Comparison of ENCODE assay signal across 8 cellular contexts in genomic region chr17:34637548-34638525, GRCh38. TPM values are rescaled to one million over a fixed set of nuclear protein-coding genes. Genes with fewer than 3 reads are reported as not detected.
DNase-seq lines count a peak whose midpoint lies in the region; ATAC-seq and TF ChIP-seq lines count a peak whose summit lies in the region.

No MANE protein-coding gene starts in this region.

- peak overlapping the region; percentile 3; the same call in 1 of the 2 replicates for H3K4me3 Mint-ChIP-seq in HFFc6
- H3K4me3 Mint-ChIP-seq in naive thymus-derived CD4-positive, alpha-beta T cell, result peak overlapping the region; percentile 30 to 93 (median 89)

- TF ChIP-seq CTCF in HFFc6 (IDR thresholded peaks at IDR 0.05), result peak; percentile 89

- no peak overlapping the region for H3K27ac Mint-ChIP-seq in HFFc6
- H3K27ac Mint-ChIP-seq in naive thymus-derived CD4-positive, alpha-beta T cell, result peak overlapping the region in 6 of 9 donors; percentile 25 to 76 (median 56)

- no peaks in the 10 kb centered on the region for H3K36me3 ChIP-seq in naive thymus-derived CD4-positive, alpha-beta T cell (ENCODE audit: control insufficient read depth in 2 of 3, insufficient read depth in 3 of 3, low read length in 3 of 3)

- POLR2A ChIA-PET in naive thymus-derived CD4-positive, alpha-beta T cell (lab: Charles Lee), result interaction anchor here (0.7 to 1.7 kb wide), 4 partner anchors 9 to 452 kb away, joined by 3 to 5 read pairs (median 4); partner anchors contain the start of genes CCT6B and ZNF830

- intact Hi-C loops in naive thymus-derived CD4-positive, alpha-beta T cell (cut with micrococcal nuclease), result loop anchor here (1.0 to 5.0 kb wide), 9 partner anchors 53 to 481 kb away; partner anchors contain the start of genes LIG3 (in 1 of the 2) and RAD51D (in 1 of the 2)

- no peaks in the 10 kb centered on the region for H3K9me3 Mint-ChIP-seq in HFFc6
- peaks cover 0 to 1% (median 0%) of the 10 kb centered on the region in 11 donors for H3K9me3 Mint-ChIP-seq in naive thymus-derived CD4-positive, alpha-beta T cell

- no peaks in the 10 kb centered on the region for H3K4me1 Mint-ChIP-seq in HFFc6 (ENCODE audit: low read depth)
- H3K4me1 Mint-ChIP-seq in naive thymus-derived CD4-positive, alpha-beta T cell, result peaks cover 0 to 19% (median 6%) of the 10 kb centered on the region in 7 donors

- CTCF ChIA-PET in naive thymus-derived CD4-positive, alpha-beta T cell (lab: Charles Lee), result interaction anchor here (0.9 to 2.3 kb wide), 8 partner anchors 8 to 217 kb away, joined by 3 to 9 read pairs (median 5); no protein-coding TSS in a partner anchor

- peak; percentile 96 for ATAC-seq in naive thymus-derived CD4-positive, alpha-beta T cell
- no peak for ATAC-seq in HG02759 (IDR thresholded peaks at IDR 0.05; ENCODE audit: unreplicated experiment)

- peaks cover 4 to 12% of the 10 kb centered on the region in 2 donors for H3K4me1 ChIP-seq in naive thymus-derived CD4-positive, alpha-beta T cell (ENCODE audit: control insufficient read depth in 2 of 2, insufficient read depth in 2 of 2, low read length in 2 of 2)

- H3K27me3 Mint-ChIP-seq in HFFc6 (ENCODE audit: insufficient read depth), result peaks cover 22% of the 10 kb centered on the region
- H3K27me3 Mint-ChIP-seq in naive thymus-derived CD4-positive, alpha-beta T cell, result peaks cover 0 to 35% (median 3%) of the 10 kb centered on the region in 5 donors

- H3K36me3 Mint-ChIP-seq in HFFc6 (ENCODE audit: low read depth), result no peaks in the 10 kb centered on the region
- H3K36me3 Mint-ChIP-seq in naive thymus-derived CD4-positive, alpha-beta T cell, result no peaks in the 10 kb centered on the region

- no peaks in the 10 kb centered on the region for H3K9me3 ChIP-seq in naive thymus-derived CD4-positive, alpha-beta T cell (ENCODE audit: control insufficient read depth in 2 of 3, low read length in 3 of 3)

- no peak for TF ChIP-seq POLR2A in erythroblast (IDR thresholded peaks at IDR 0.05; ENCODE audit: low read length)

- H3K27me3 ChIP-seq in naive thymus-derived CD4-positive, alpha-beta T cell (ENCODE audit: control insufficient read depth in 2 of 2, insufficient read depth in 2 of 2, low read length in 2 of 2), result no peaks in the 10 kb centered on the region

- DNase-seq in COLO829 (ENCODE audit: low spot score) (peak; percentile 63), HFFc6 (peak; percentile 51), NOMO-1 treated with DMSO at 0.1 percent for 48 hours (lab: John Stamatoyannopoulos, UW; ENCODE audit: unreplicated experiment) (peak; percentile 76), activated T-cell treated with anti-CD3 and anti-CD28 coated beads for 1 hour (ENCODE audit: low read depth) (peak; percentile 82), erythroblast (lab: John Stamatoyannopoulos, UW) (peak; percentile 74 to 83)
- peak; percentile 63 to 86 (median 80) for DNase-seq in naive thymus-derived CD4-positive, alpha-beta T cell
- DNase-seq in stimulated activated CD8-positive, alpha-beta memory T cell treated with anti-CD3 and anti-CD28 coated beads, Interleukin-7, amount 100 ng/mL, for 24 hours (ENCODE audit: low read depth), result peak; percentile 53

- H3K27ac ChIP-seq in naive thymus-derived CD4-positive, alpha-beta T cell (ENCODE audit: low read depth, low read length), result peak overlapping the region; percentile 17

- H3K4me3 ChIP-seq in naive thymus-derived CD4-positive, alpha-beta T cell (ENCODE audit: low read length), result peak overlapping the region; percentile 68

RNA-seq across cellular contexts. Expression of gene TMEM132E, which starts 58.5 kb away (rescaled TPM):
- total RNA-seq in HFFc6 (2021; fragmentation: NEBNext Ultra II Directional; extraction: Animal tissue kit (Norgen Biotek cat#: 25700)), result not detected
- under 1 TPM in 4 of 5 experiments, not detected in 1; 0.10 to 0.89 (median 0.40) TPM for total RNA-seq in naive thymus-derived CD4-positive, alpha-beta T cell
- under 1 TPM; 0.28 to 0.41 TPM for polyA plus RNA-seq in naive thymus-derived CD4-positive, alpha-beta T cell
